ENCODE assay signal across 23 cellular contexts in genomic region chr20:40960101-40960500, GRCh38.
"Had no signal": no experiment of that assay in that cellular context is flagged by ENCODE, and none has a peak within 500 bp of the region (broad histone marks: within the 10 kb centered on the region; RNA-seq: fewer than 3 reads in every experiment).

No MANE protein-coding gene starts in this region.

- H3K27ac ChIP-seq: esophagus squamous epithelium, right lobe of liver, thyroid gland had no signal

- H3K27me3 ChIP-seq: esophagus squamous epithelium, right lobe of liver, thyroid gland had no signal

- H3K4me1 Mint-ChIP-seq: mesothelial cell of epicardium, neural crest cell had no signal

- H3K4me3 ChIP-seq: esophagus squamous epithelium, right lobe of liver, thyroid gland had no signal

- H3K36me3 ChIP-seq: esophagus squamous epithelium, right lobe of liver, thyroid gland had no signal

- H3K27ac Mint-ChIP-seq: activated B cell treated with CpG ODN at 0.5 μM for 24 hours; activated T-helper 1 cell treated with anti-CD3 and anti-CD28 coated beads, Interleukin-12 subunit alpha, Interleukin-12 subunit beta, Interleukin-2, Interleukin-4 antibody, amounts not matched to agents 30 ng/mL and 10 ng/mL and 1 ng/mL, durations not matched to agents 14 hours and 24 hours and 36 hours; mesothelial cell of epicardium; naive B cell; stimulated activated effector memory CD8-positive, alpha-beta T cell treated with anti-CD3 and anti-CD28 coated beads, Interleukin-12 subunit alpha, Interleukin-12 subunit beta, amount 100 ng/mL, for 72 hours; stimulated activated naive CD8-positive, alpha-beta T cell treated with anti-CD3 and anti-CD28 coated beads, Interleukin-15, Interleukin-2, amounts not matched to agents 100 ng/mL and 50 ng/mL, for 24 hours; T-helper 2 cell treated with Interferon-gamma antibody and Interleukin-4, amounts not matched to agents 5 μg/mL and 100 μg/mL, for 36 hours had no signal

- H3K9me3 Mint-ChIP-seq: activated B cell treated with CpG ODN at 0.5 μM for 24 hours; activated T-helper 1 cell treated with anti-CD3 and anti-CD28 coated beads, Interleukin-12 subunit alpha, Interleukin-12 subunit beta, Interleukin-2, Interleukin-4 antibody, amounts not matched to agents 30 ng/mL and 10 ng/mL and 1 ng/mL, durations not matched to agents 14 hours and 24 hours and 36 hours; mesothelial cell of epicardium; naive B cell; neural crest cell; stimulated activated effector memory CD8-positive, alpha-beta T cell treated with anti-CD3 and anti-CD28 coated beads, Interleukin-12 subunit alpha, Interleukin-12 subunit beta, amount 100 ng/mL, for 72 hours; stimulated activated naive CD8-positive, alpha-beta T cell treated with anti-CD3 and anti-CD28 coated beads, Interleukin-15, Interleukin-2, amounts not matched to agents 100 ng/mL and 50 ng/mL, for 24 hours; T-helper 2 cell treated with Interferon-gamma antibody and Interleukin-4, amounts not matched to agents 5 μg/mL and 100 μg/mL, for 36 hours had no signal

- H3K27me3 Mint-ChIP-seq: stimulated activated naive CD8-positive, alpha-beta T cell treated with anti-CD3 and anti-CD28 coated beads, Interleukin-15, Interleukin-2, amounts not matched to agents 100 ng/mL and 50 ng/mL, for 24 hours had no signal

- H3K36me3 Mint-ChIP-seq: mesothelial cell of epicardium; naive B cell; stimulated activated effector memory CD8-positive, alpha-beta T cell treated with anti-CD3 and anti-CD28 coated beads, Interleukin-12 subunit alpha, Interleukin-12 subunit beta, amount 100 ng/mL, for 72 hours had no signal

- H3K9me3 ChIP-seq: esophagus squamous epithelium, right lobe of liver, thyroid gland had no signal

- DNase-seq: activated B cell treated with CpG ODN at 0.5 μM for 24 hours; activated CD8-positive, alpha-beta memory T cell treated with anti-CD3 and anti-CD28 coated beads, Interleukin-2, amount 50 U/mL, for 4 hours; activated effector memory CD4-positive, alpha-beta T cell treated with anti-CD3 and anti-CD28 coated beads, Interleukin-2, amount 50 U/mL, for 16 hours; activated naive CD4-positive, alpha-beta T cell treated with anti-CD3 and anti-CD28 coated beads, Interleukin-2, amount 50 U/mL, for 16 hours; activated T-cell treated with anti-CD3 and anti-CD28 coated beads, Interleukin-2, amount 50 U/mL, for 1 hour; amygdala; caudate nucleus; effector CD4-positive, alpha-beta T cell; esophagus squamous epithelium; left ventricle myocardium superior; naive B cell; right lobe of liver; stimulated activated CD4-positive, alpha-beta T cell treated with anti-CD3 and anti-CD28 coated beads, Interleukin-12 subunit alpha, Interleukin-12 subunit beta, amount 100 ng/mL, for 4 hours; stimulated activated CD4-positive, alpha-beta T cell treated with anti-CD3 and anti-CD28 coated beads, Interleukin-4, amount 100 ng/mL, for 24 hours; substantia nigra; T-helper 1 cell; thyroid gland had no signal

- H3K4me3 Mint-ChIP-seq: activated B cell treated with CpG ODN at 0.5 μM for 24 hours; activated T-helper 1 cell treated with anti-CD3 and anti-CD28 coated beads, Interleukin-12 subunit alpha, Interleukin-12 subunit beta, Interleukin-2, Interleukin-4 antibody, amounts not matched to agents 30 ng/mL and 10 ng/mL and 1 ng/mL, durations not matched to agents 14 hours and 24 hours and 36 hours; mesothelial cell of epicardium; neural crest cell; stimulated activated effector memory CD8-positive, alpha-beta T cell treated with anti-CD3 and anti-CD28 coated beads, Interleukin-12 subunit alpha, Interleukin-12 subunit beta, amount 100 ng/mL, for 72 hours; stimulated activated naive CD8-positive, alpha-beta T cell treated with anti-CD3 and anti-CD28 coated beads, Interleukin-15, Interleukin-2, amounts not matched to agents 100 ng/mL and 50 ng/mL, for 24 hours; T-helper 2 cell treated with Interferon-gamma antibody and Interleukin-4, amounts not matched to agents 5 μg/mL and 100 μg/mL, for 36 hours had no signal

- ATAC-seq: left ventricle myocardium superior; right lobe of liver; stimulated activated effector memory CD8-positive, alpha-beta T cell treated with anti-CD3 and anti-CD28 coated beads, Interleukin-12 subunit alpha, Interleukin-12 subunit beta, amount 100 ng/mL, for 72 hours had no signal

- H3K4me1 ChIP-seq: right lobe of liver had no signal
